Comparison of ENCODE assay signal across 1 cellular context in the genomic region with DNA sequence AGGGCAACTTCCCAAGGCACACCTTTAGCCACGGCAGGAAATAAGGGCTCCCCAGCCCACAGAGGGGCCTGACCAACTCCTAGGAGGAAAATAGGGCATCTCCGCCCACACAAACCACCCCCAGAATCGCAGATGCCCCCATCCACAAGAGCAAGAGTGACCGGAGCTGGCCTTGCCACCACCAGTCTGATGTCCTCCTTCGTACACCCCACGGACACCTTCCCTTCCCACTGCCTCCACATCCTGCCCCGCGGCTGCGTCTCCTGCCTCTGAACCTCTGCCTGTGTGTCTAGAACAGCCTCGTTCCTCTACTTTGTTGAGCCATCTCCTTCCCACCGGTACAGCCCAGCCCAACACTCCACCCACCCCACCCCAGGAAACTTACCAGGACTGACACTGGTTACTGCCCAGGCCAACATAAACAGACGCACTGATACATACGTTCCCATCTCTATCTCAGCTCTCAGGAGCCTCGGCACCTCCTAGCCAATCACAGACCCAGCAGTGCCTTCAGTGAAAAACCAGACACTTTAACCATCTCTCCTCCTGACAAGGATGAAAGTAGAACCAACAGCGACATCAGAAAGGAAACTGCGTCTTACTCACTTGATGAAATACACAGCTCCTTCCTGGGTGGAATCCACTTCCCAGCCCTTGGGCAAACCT.
TF ChIP-seq lines count a peak whose summit lies in the region.

No MANE protein-coding gene starts in this region.

TF ChIP-seq in K562, 482 proteins besides CTCF, POLR2A, EP300 and RAD21:
- peak; percentile 24; the same call in 1 of the 2 replicates for TF ChIP-seq EGR1 (conservative IDR thresholded peaks at IDR 0.05)
- no peak for TF ChIP-seq ZNF23 (CRISPR knock-in tag; IDR thresholded peaks at IDR 0.05)
